Comparison of ENCODE assay signal across 1 cellular context in genomic region chr12:26878661-26879119, GRCh38.
TF ChIP-seq lines count a peak whose summit lies in the region.

No MANE protein-coding gene starts in this region.

TF ChIP-seq in HepG2, 621 proteins besides CTCF, POLR2A, EP300 and RAD21:
- TF ChIP-seq EHMT2 (IDR thresholded peaks at IDR 0.05; ENCODE audit: borderline replicate concordance, low read depth, low read length) (no peak), RFX1 (IDR thresholded peaks at IDR 0.05) (peak; percentile 58), RFX3 (CRISPR knock-in tag; IDR thresholded peaks at IDR 0.05) (peak; percentile 51; the same call in 1 of the 2 replicates), ZNF737 (CRISPR knock-in tag; IDR thresholded peaks at IDR 0.05; ENCODE audit: borderline replicate concordance) (no peak), AHDC1 (CRISPR knock-in tag; IDR thresholded peaks at IDR 0.05; ENCODE audit: borderline replicate concordance) (no peak), ZNF609 (CRISPR knock-in tag; IDR thresholded peaks at IDR 0.05; ENCODE audit: borderline replicate concordance) (no peak), ZNF503 (CRISPR knock-in tag; IDR thresholded peaks at IDR 0.05) (no peak), THYN1 (CRISPR knock-in tag; IDR thresholded peaks at IDR 0.05; ENCODE audit: borderline replicate concordance, low read depth) (no peak), FOXA1 (IDR thresholded peaks at IDR 0.05) (no peak), FOXA1 (CRISPR knock-in tag; IDR thresholded peaks at IDR 0.05) (no peak), ZNF775 (CRISPR knock-in tag; IDR thresholded peaks at IDR 0.05; ENCODE audit: borderline replicate concordance) (no peak)
